Comparison of ENCODE assay signal across 15 cellular contexts in genomic region chr5:109439593-109439992, GRCh38. TPM values are rescaled to one million over a fixed set of nuclear protein-coding genes. Genes with fewer than 3 reads are reported as not detected.
DNase-seq lines count a peak whose midpoint lies in the region; TF ChIP-seq lines count a peak whose summit lies in the region.
"Had no signal": no experiment of that assay in that cellular context is flagged by ENCODE, and none has a peak within 500 bp of the region (broad histone marks: within the 10 kb centered on the region; RNA-seq: fewer than 3 reads in every experiment).

No MANE protein-coding gene starts in this region.

- no peak overlapping the region for H3K27ac Mint-ChIP-seq in activated CD4-positive, alpha-beta T cell treated with anti-CD3 and anti-CD28 coated beads, Interleukin-2, amount 10 ng/mL, durations not matched to agents 7 days and 5 days
- H3K27ac Mint-ChIP-seq: CD4-positive, alpha-beta T cell; H9 had no signal

- H3K27ac ChIP-seq in OCI-LY1 (ENCODE audit: low read depth, low read length, poor library complexity, severe bottlenecking) (no peak overlapping the region), hepatocyte (no peak overlapping the region), osteoblast (ENCODE audit: low read depth, low read length) (no peak overlapping the region)
- H3K27ac ChIP-seq: C4-2B had no signal

- H2AFZ ChIP-seq in OCI-LY1 (ENCODE audit: low read length) (peak overlapping the region; percentile 13), hepatocyte (peak overlapping the region; percentile 31), osteoblast (ENCODE audit: low read length) (peak overlapping the region; percentile 54)

- H3F3A ChIP-seq in OCI-LY1 (ENCODE audit: insufficient read depth, low read length): no peaks in the 10 kb centered on the region

- CTCF ChIA-PET in activated CD4-positive, alpha-beta T cell treated with anti-CD3 and anti-CD28 coated beads, Interleukin-2, amount 10 ng/mL, durations not matched to agents 7 days and 5 days (lab: Charles Lee): no interaction called here

- no peak for TF ChIP-seq POLR2A in lower leg skin (IDR thresholded peaks at IDR 0.05)

- H3K36me3 ChIP-seq in OCI-LY1 (ENCODE audit: insufficient read depth, low read length) (no peaks in the 10 kb centered on the region), hepatocyte (replicated peaks; ENCODE audit: insufficient read depth, low read depth) (no peaks in the 10 kb centered on the region), osteoblast (ENCODE audit: insufficient read depth, low read length) (no peaks in the 10 kb centered on the region)
- H3K36me3 ChIP-seq: BE2C had no signal

- H3K9me2 ChIP-seq in OCI-LY1 (ENCODE audit: low read depth, low read length) (no peaks in the 10 kb centered on the region), hepatocyte (replicated peaks; ENCODE audit: insufficient read depth) (no peaks in the 10 kb centered on the region)

- no peaks in the 10 kb centered on the region for H3K9me3 Mint-ChIP-seq in activated CD4-positive, alpha-beta T cell treated with anti-CD3 and anti-CD28 coated beads, Interleukin-2, amount 10 ng/mL, durations not matched to agents 7 days and 5 days

- H3K4me2 ChIP-seq in OCI-LY1 (ENCODE audit: low read length) (no peak overlapping the region), hepatocyte (no peak overlapping the region), osteoblast (ENCODE audit: insufficient read depth, low read length) (no peak overlapping the region)

- H3K27me3 ChIP-seq in OCI-LY1 (ENCODE audit: insufficient read depth, low read length): no peaks in the 10 kb centered on the region
- H3K27me3 ChIP-seq in hepatocyte: no peaks in the 10 kb centered on the region
- H3K27me3 ChIP-seq in osteoblast (ENCODE audit: insufficient read depth, low read length): no peaks in the 10 kb centered on the region
- H3K27me3 ChIP-seq: BE2C had no signal

- H4K20me1 ChIP-seq in OCI-LY1 (ENCODE audit: insufficient read depth, low read length) (no peaks in the 10 kb centered on the region), hepatocyte (ENCODE audit: insufficient read depth, poor library complexity, severe bottlenecking) (no peaks in the 10 kb centered on the region), osteoblast (ENCODE audit: insufficient read depth, low read length) (no peaks in the 10 kb centered on the region)

- POLR2A ChIA-PET in activated CD4-positive, alpha-beta T cell treated with anti-CD3 and anti-CD28 coated beads, Interleukin-2, amount 10 ng/mL, durations not matched to agents 7 days and 5 days (lab: Charles Lee): no interaction called here

- H3K36me3 Mint-ChIP-seq in activated CD4-positive, alpha-beta T cell treated with anti-CD3 and anti-CD28 coated beads, Interleukin-2, amount 10 ng/mL, durations not matched to agents 7 days and 5 days (ENCODE audit: low read depth): no peaks in the 10 kb centered on the region

- no peak overlapping the region for H3K9ac ChIP-seq in OCI-LY1 (ENCODE audit: low read length)

- intact Hi-C loops in lower leg skin (cut with DNase I; ENCODE audit: low total_unique reads): no loop called here

- no peaks in the 10 kb centered on the region for H3K79me2 ChIP-seq in OCI-LY1 (ENCODE audit: insufficient read depth, low read length)
- no peaks in the 10 kb centered on the region for H3K79me2 ChIP-seq in hepatocyte
- no peaks in the 10 kb centered on the region for H3K79me2 ChIP-seq in osteoblast (ENCODE audit: insufficient read depth, low read length)

- peaks cover 3% of the 10 kb centered on the region for H3K27me3 Mint-ChIP-seq in activated CD4-positive, alpha-beta T cell treated with anti-CD3 and anti-CD28 coated beads, Interleukin-2, amount 10 ng/mL, durations not matched to agents 7 days and 5 days
- H3K27me3 Mint-ChIP-seq: CD4-positive, alpha-beta T cell had no signal

- DNase-seq in hepatocyte (ENCODE audit: low spot score): no peak
- no peak for DNase-seq in osteoblast (ENCODE audit: insufficient read length, low spot score, missing footprints)
- no peak for DNase-seq in C1 segment of cervical spinal cord (lab: John Stamatoyannopoulos, UW)
- DNase-seq in activated CD4-positive, alpha-beta T cell treated with anti-CD3 and anti-CD28 coated beads, Interleukin-2, amount 10 ng/mL, durations not matched to agents 7 days and 5 days: no peak
- DNase-seq in activated CD4-positive, alpha-beta T cell treated with anti-CD3 and anti-CD28 coated beads, Interleukin-2, amount 50 U/mL, for 48 hours: no peak
- DNase-seq in lower leg skin (ENCODE audit: low spot score in 2 of 2): no peak
- DNase-seq: ACHN, BE2C, Caco-2, H9, IMR-90 had no signal

- 97% methylated on average over 1 of the region's 1 CpG for WGBS in hepatocyte (ENCODE audit: low lambda C conversion rate, missing lambda C conversion rate)
- 87 to 88% methylated on average over 1 of the region's 1 CpG for WGBS in lower leg skin, 2 donors

- no peaks in the 10 kb centered on the region for H3K4me1 Mint-ChIP-seq in activated CD4-positive, alpha-beta T cell treated with anti-CD3 and anti-CD28 coated beads, Interleukin-2, amount 10 ng/mL, durations not matched to agents 7 days and 5 days
- H3K4me1 Mint-ChIP-seq: H9 had no signal

- H3K9me3 ChIP-seq in OCI-LY1 (ENCODE audit: low read length) (no peaks in the 10 kb centered on the region), hepatocyte (ENCODE audit: low read depth) (no peaks in the 10 kb centered on the region), osteoblast (ENCODE audit: low read depth, low read length) (no peaks in the 10 kb centered on the region)
- H3K9me3 ChIP-seq: BE2C, Caco-2 had no signal

- H3K4me3 ChIP-seq in OCI-LY1 (ENCODE audit: low read depth, low read length, poor library complexity, severe bottlenecking): no peak overlapping the region
- no peak overlapping the region for H3K4me3 ChIP-seq in hepatocyte
- no peak overlapping the region for H3K4me3 ChIP-seq in osteoblast (ENCODE audit: insufficient read depth, low read length)
- no peak overlapping the region for H3K4me3 ChIP-seq in lower leg skin (ENCODE audit: low read depth, poor library complexity, severe bottlenecking)
- H3K4me3 ChIP-seq: K562 had no signal

- no peaks in the 10 kb centered on the region for H3K4me1 ChIP-seq in OCI-LY1 (ENCODE audit: insufficient read depth, low read length, severe bottlenecking)
- H3K4me1 ChIP-seq in hepatocyte (ENCODE audit: insufficient read depth): no peaks in the 10 kb centered on the region
- H3K4me1 ChIP-seq in osteoblast (ENCODE audit: insufficient read depth, low read length): no peaks in the 10 kb centered on the region
- H3K4me1 ChIP-seq: BE2C, Caco-2 had no signal

- H3K4me3 Mint-ChIP-seq in activated CD4-positive, alpha-beta T cell treated with anti-CD3 and anti-CD28 coated beads, Interleukin-2, amount 10 ng/mL, durations not matched to agents 7 days and 5 days: no peak overlapping the region
- H3K4me3 Mint-ChIP-seq: CD4-positive, alpha-beta T cell; H9 had no signal

- TF ChIP-seq CTCF in OCI-LY1 (IDR thresholded peaks at IDR 0.05; ENCODE audit: low read length): no peak
- no peak for TF ChIP-seq CTCF in hepatocyte (IDR thresholded peaks at IDR 0.05; ENCODE audit: poor library complexity)
- TF ChIP-seq CTCF in osteoblast (IDR thresholded peaks at IDR 0.05; ENCODE audit: extremely low read depth, low read depth, low read length): no peak
- TF ChIP-seq CTCF in lower leg skin (IDR thresholded peaks at IDR 0.05): no peak

RNA-seq across cellular contexts. Expression of gene PJA2, which starts 29.8 kb away (rescaled TPM):
- total RNA-seq in hepatocyte (144 and 147 TPM in 2 replicates), osteoblast (84.0 and 101 TPM in 2 replicates), lower leg skin (10 to 100 TPM; 49.7 to 65.4 (median 54.8) TPM)
- 56.2 and 65.4 TPM in 2 replicates for polyA plus RNA-seq in hepatocyte
- total RNA-seq in activated CD4-positive, alpha-beta T cell treated with anti-CD3 and anti-CD28 coated beads, Interleukin-2, amount 10 ng/mL, durations not matched to agents 7 days and 5 days: 10 to 100 TPM; 51.7 to 58.7 TPM
